Comparison of ENCODE assay signal across 8 cellular contexts in the genomic region with DNA sequence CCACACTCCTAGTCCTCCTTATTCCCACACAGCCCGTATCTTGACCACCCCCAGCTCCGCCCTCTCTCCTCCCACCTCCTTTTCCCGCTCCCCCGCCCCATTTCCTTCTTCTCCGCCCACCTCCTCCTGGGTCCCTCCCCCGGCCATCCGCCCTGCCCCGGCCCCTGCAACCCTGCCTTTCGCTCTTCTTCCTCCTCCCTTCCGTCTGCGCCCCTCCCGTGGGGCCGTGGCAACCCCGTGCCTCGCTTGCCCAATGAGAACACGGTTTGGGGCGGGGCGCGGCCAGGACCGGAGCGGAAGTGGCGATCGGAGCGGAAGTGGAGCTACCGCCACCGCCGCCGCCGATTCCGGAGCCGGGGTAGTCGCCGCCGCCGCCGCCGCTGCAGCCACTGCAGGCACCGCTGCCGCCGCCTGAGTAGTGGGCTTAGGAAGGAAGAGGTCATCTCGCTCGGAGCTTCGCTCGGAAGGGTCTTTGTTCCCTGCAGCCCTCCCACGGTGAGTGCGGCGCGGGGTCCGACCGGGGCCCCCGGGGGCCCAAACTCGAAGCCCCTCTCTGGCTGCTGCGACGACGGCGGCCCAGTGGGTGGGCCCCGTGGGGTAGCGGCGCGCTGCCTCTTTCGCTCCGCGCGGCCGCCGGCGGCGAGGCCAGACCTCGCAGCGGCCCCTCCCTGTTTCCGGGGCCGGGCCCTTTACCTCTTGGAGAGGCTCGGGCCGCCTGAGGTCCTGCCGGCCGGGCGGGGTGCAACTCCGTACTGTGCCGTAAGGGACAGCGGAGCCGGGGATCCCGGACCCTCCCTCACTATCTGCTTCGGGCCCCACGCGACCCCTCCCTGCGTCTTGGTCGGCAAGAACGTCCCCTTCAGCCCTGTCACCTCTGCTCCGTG. TPM values are rescaled to one million over a fixed set of nuclear protein-coding genes. Genes with fewer than 3 reads are reported as not detected.
DNase-seq lines count a peak whose midpoint lies in the region; ATAC-seq and TF ChIP-seq lines count a peak whose summit lies in the region.

A gene (plus strand): TSS at position 314 of the 884 bp plus-strand sequence. CDS start 15,829 bp downstream, outside the sequence.

- H3K4me1 ChIP-seq in thymus (ENCODE audit: control insufficient read depth, insufficient read depth, low read length) = peaks cover 20% of the 10 kb centered on the region

- H3K36me3 ChIP-seq in thymus (ENCODE audit: control insufficient read depth, insufficient read depth) = no peaks in the 10 kb centered on the region

- under 1% methylated on average over 89 of the region's 89 CpGs for WGBS in thymus

- H3K9me3 ChIP-seq in thymus (ENCODE audit: control insufficient read depth) = peaks cover 1% of the 10 kb centered on the region

- H3K27ac ChIP-seq in thymus (ENCODE audit: low read depth) = peak within 1 kb of the TSS; percentile 99

- no peaks in the 10 kb centered on the region for H3K27me3 ChIP-seq in thymus (ENCODE audit: control insufficient read depth, insufficient read depth)

- H3K4me1 Mint-ChIP-seq in activated naive CD8-positive, alpha-beta T cell (ENCODE audit: low read depth) = peaks cover 55% of the 10 kb centered on the region
- H3K4me1 Mint-ChIP-seq in glutamatergic neuron (ENCODE audit: low read depth, unreplicated experiment) (peaks cover 18% of the 10 kb centered on the region), osteocyte (ENCODE audit: unreplicated experiment) (peaks cover 44% of the 10 kb centered on the region)

- DNase-seq in GM10266 (ENCODE audit: extremely low spot score) = peak; percentile 96
- DNase-seq in NCI-H1105 (lab: John Stamatoyannopoulos, UW) = peak; percentile 99
- DNase-seq in SKM-1 treated with dmso at 0.1 percent for 144 hours (lab: John Stamatoyannopoulos, UW; ENCODE audit: unreplicated experiment) = peak; percentile 98
- peak; percentile 100 for DNase-seq in glutamatergic neuron
- DNase-seq in osteocyte (ENCODE audit: extremely low spot score, unreplicated experiment) = peak; percentile 99

- no peaks in the 10 kb centered on the region for H3K9me3 Mint-ChIP-seq in activated naive CD8-positive, alpha-beta T cell (ENCODE audit: low read depth)
- H3K9me3 Mint-ChIP-seq in glutamatergic neuron (ENCODE audit: unreplicated experiment) (peaks cover 7% of the 10 kb centered on the region), osteocyte (ENCODE audit: unreplicated experiment) (no peaks in the 10 kb centered on the region)

- peak within 1 kb of the TSS; percentile 93 for H3K27ac Mint-ChIP-seq in activated naive CD8-positive, alpha-beta T cell
- peak within 1 kb of the TSS; percentile 93 for H3K27ac Mint-ChIP-seq in glutamatergic neuron (ENCODE audit: unreplicated experiment)
- peak within 1 kb of the TSS; percentile 92 for H3K27ac Mint-ChIP-seq in osteocyte (ENCODE audit: unreplicated experiment)

- ATAC-seq in HG02610 (IDR thresholded peaks at IDR 0.05; ENCODE audit: unreplicated experiment) = peak; percentile 96

- peak within 1 kb of the TSS; percentile 95 for H3K4me3 Mint-ChIP-seq in activated naive CD8-positive, alpha-beta T cell
- H3K4me3 Mint-ChIP-seq in glutamatergic neuron (ENCODE audit: unreplicated experiment) (peak within 1 kb of the TSS; percentile 98), osteocyte (ENCODE audit: unreplicated experiment) (peak within 1 kb of the TSS; percentile 91)

- no peaks in the 10 kb centered on the region for H3K27me3 Mint-ChIP-seq in activated naive CD8-positive, alpha-beta T cell
- H3K27me3 Mint-ChIP-seq in glutamatergic neuron (ENCODE audit: unreplicated experiment) (peaks cover 6% of the 10 kb centered on the region), osteocyte (ENCODE audit: unreplicated experiment) (no peaks in the 10 kb centered on the region)

- no peak for TF ChIP-seq CTCF in GM10266 (IDR thresholded peaks at IDR 0.05; ENCODE audit: control insufficient read depth, insufficient read depth, low read depth, missing control alignments)
- TF ChIP-seq CTCF in glutamatergic neuron (IDR thresholded peaks at IDR 0.05; ENCODE audit: partially characterized antibody, unreplicated experiment) = peak; percentile 41
- TF ChIP-seq CTCF in osteocyte (IDR thresholded peaks at IDR 0.05) = no peak

- H3K4me3 ChIP-seq in thymus (ENCODE audit: low read length) = peak within 1 kb of the TSS; percentile 97

- H3K36me3 Mint-ChIP-seq in activated naive CD8-positive, alpha-beta T cell = no peaks in the 10 kb centered on the region
- H3K36me3 Mint-ChIP-seq in glutamatergic neuron (ENCODE audit: unreplicated experiment) (no peaks in the 10 kb centered on the region), osteocyte (ENCODE audit: unreplicated experiment) (no peaks in the 10 kb centered on the region)

RNA-seq across cellular contexts. Expression of the gene that starts here (rescaled TPM):
- total RNA-seq in glutamatergic neuron (ENCODE audit: unreplicated experiment) (181 TPM), osteocyte (203 and 205 TPM in 2 replicates)
- polyA plus RNA-seq in thymus = 107 TPM

Comparison
In these comparisons a context has a peak if more than half of its experiments do, and no peak if none do; other contexts are left out.
1. Peak in every context shown above with its lines: DNase-seq, ATAC-seq, H3K4me3 ChIP-seq and H3K27ac ChIP-seq.